In the genomic region with DNA sequence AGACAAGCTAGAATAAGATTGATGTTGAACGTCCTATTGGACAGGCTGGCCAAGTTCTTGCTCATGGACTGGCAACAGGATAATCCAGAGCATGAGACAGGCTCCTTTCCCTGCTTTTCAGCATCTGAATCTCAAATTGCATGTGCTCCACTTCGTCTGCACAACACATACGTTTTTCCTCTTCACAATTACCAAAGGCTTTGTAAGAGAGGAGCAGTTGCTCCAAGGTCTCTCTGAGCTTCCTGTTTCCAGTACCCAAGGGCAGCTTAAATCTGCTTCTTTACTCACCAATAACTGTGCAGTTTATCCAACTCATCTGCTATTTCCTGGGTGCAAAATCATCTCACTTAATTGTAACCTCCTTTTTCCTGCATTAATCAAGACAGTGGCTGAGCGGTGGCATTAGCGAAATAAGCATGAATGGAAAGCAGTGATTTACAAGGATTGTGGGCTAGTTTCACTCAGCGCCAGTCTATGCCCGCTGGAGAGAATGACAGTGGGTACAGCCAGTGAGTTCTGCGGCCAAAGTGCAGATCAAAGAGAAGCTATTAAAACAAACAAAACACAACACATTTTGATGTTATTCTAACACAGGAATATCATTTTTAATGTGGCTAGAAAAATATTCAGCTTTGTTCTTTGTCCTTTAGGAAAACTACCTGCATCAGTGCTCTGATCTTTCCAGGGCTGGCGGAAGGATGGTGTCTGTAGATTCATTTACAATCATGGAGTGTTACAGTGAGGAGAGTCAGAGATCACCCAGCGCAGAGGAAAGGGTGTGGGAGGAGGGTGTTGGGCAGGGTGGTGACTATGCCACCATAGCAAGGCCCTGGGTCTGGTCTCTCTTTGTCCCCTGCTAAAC, we compare ENCODE assay signal across 10 cellular contexts.
DNase-seq lines count a peak whose midpoint lies in the region; FAIRE-seq and TF ChIP-seq lines count a peak whose summit lies in the region.
"Had no signal": no experiment of that assay in that cellular context is flagged by ENCODE, and none has a peak within 500 bp of the region (broad histone marks: within the 10 kb centered on the region; RNA-seq: fewer than 3 reads in every experiment).

No MANE protein-coding gene starts in this region.

- peak; percentile 43 for FAIRE-seq in keratinocyte (lab: Jason Lieb, UNC)
- FAIRE-seq in urothelium cell line (lab: Jason Lieb, UNC): peak; percentile 52

- peak; percentile 70 for DNase-seq in NCI-H510A treated with DMSO at 0.1 percent for 48 hours (lab: John Stamatoyannopoulos, UW)
- DNase-seq in NCI-H510A (lab: John Stamatoyannopoulos, UW): no peak
- peak in 32 of 58 donors; percentile 11 to 83 (median 38) for DNase-seq in anterior cingulate cortex (lab: John Stamatoyannopoulos, UW)
- no peak for DNase-seq in keratinocyte (ENCODE audit: low read depth, low spot score)
- no peak for DNase-seq in urothelium cell line (ENCODE audit: low spot score)
- no peak for DNase-seq in GM10248 (ENCODE audit: extremely low spot score)
- no peak for DNase-seq in endothelial cell (ENCODE audit: low spot score)
- DNase-seq in GM20000 (ENCODE audit: low spot score): no peak
- DNase-seq: foreskin keratinocyte, upper lobe of left lung had no signal

- H3K9me1 ChIP-seq in keratinocyte (ENCODE audit: control insufficient read depth, extremely low read depth, insufficient read depth, low read length): no peaks in the 10 kb centered on the region

- POLR2A ChIA-PET in GM10248 (lab: Yijun Ruan, JAX): no interaction called here

- no peak overlapping the region for H3K4me2 ChIP-seq in keratinocyte (ENCODE audit: control insufficient read depth, extremely low read depth, insufficient read depth, low read depth, low read length)

- dilution Hi-C loops in keratinocyte (cut with MboI; ENCODE audit: extremely low pct_ligation_motif_present, low sequenced_read_pairs): no loop called here

- no peaks in the 10 kb centered on the region for H4K20me1 ChIP-seq in keratinocyte (ENCODE audit: control insufficient read depth, extremely low read depth, insufficient read depth, low read length)

- peaks cover 8% of the 10 kb centered on the region for H3K4me1 ChIP-seq in keratinocyte (ENCODE audit: control insufficient read depth, extremely low read depth, insufficient read depth, low read length)
- H3K4me1 ChIP-seq: foreskin keratinocyte, upper lobe of left lung had no signal

- H3K79me2 ChIP-seq in keratinocyte (ENCODE audit: control insufficient read depth, insufficient read depth, low read length): no peaks in the 10 kb centered on the region

- no peaks in the 10 kb centered on the region for H3K9me3 Mint-ChIP-seq in endothelial cell (ENCODE audit: unreplicated experiment)

- no peaks in the 10 kb centered on the region for H3K36me3 ChIP-seq in keratinocyte (ENCODE audit: control insufficient read depth in 2 of 2, extremely low read depth in 1 of 2, insufficient read depth in 2 of 2, low read length in 2 of 2)
- H3K36me3 ChIP-seq: upper lobe of left lung had no signal

- peaks cover 2% of the 10 kb centered on the region for H3K27me3 Mint-ChIP-seq in endothelial cell (ENCODE audit: unreplicated experiment)

- TF ChIP-seq CTCF in keratinocyte (optimal IDR thresholded peaks at IDR 0.05 in 1 of 3, IDR thresholded peaks at IDR 0.05 in 1 of 3, conservative IDR thresholded peaks at IDR 0.05 in 1 of 3; ENCODE audit: extremely low read depth in 1 of 3, insufficient read depth in 2 of 3, low read length in 3 of 3): no peak
- TF ChIP-seq CTCF in GM10248 (IDR thresholded peaks at IDR 0.05; ENCODE audit: control extremely low read depth, extremely low read depth, low read depth, missing control alignments): no peak
- TF ChIP-seq CTCF in endothelial cell (IDR thresholded peaks at IDR 0.05; ENCODE audit: unreplicated experiment): no peak
- no peak for TF ChIP-seq CTCF in GM20000 (IDR thresholded peaks at IDR 0.05; ENCODE audit: extremely low read depth, missing control alignments)

- H3K27ac ChIP-seq in keratinocyte (ENCODE audit: control insufficient read depth, insufficient read depth, low read length): no peak overlapping the region
- H3K27ac ChIP-seq: foreskin keratinocyte, upper lobe of left lung had no signal

- H3K27ac Mint-ChIP-seq in endothelial cell (ENCODE audit: unreplicated experiment): no peak overlapping the region

- no peaks in the 10 kb centered on the region for H3K36me3 Mint-ChIP-seq in endothelial cell (ENCODE audit: low read depth, unreplicated experiment)

- H3K4me3 Mint-ChIP-seq in endothelial cell (ENCODE audit: unreplicated experiment): no peak overlapping the region

- H3K27me3 ChIP-seq in keratinocyte (ENCODE audit: control insufficient read depth, extremely low read depth, insufficient read depth, low read length): no peaks in the 10 kb centered on the region
- H3K27me3 ChIP-seq: upper lobe of left lung had no signal

- no peaks in the 10 kb centered on the region for H3K9me3 ChIP-seq in keratinocyte (ENCODE audit: control insufficient read depth, low read depth, low read length)
- H3K9me3 ChIP-seq: upper lobe of left lung had no signal

- H2AFZ ChIP-seq in keratinocyte (ENCODE audit: control insufficient read depth, low read length): no peak overlapping the region

- no peak overlapping the region for H3K4me3 ChIP-seq in keratinocyte (ENCODE audit: control insufficient read depth in 2 of 3, extremely low read depth in 1 of 3, insufficient read depth in 2 of 3, low read depth in 1 of 3, low read length in 3 of 3)
- H3K4me3 ChIP-seq: upper lobe of left lung had no signal

- H3K4me1 Mint-ChIP-seq in endothelial cell (ENCODE audit: unreplicated experiment): peaks cover 9% of the 10 kb centered on the region

- no peak overlapping the region for H3K9ac ChIP-seq in keratinocyte (ENCODE audit: control insufficient read depth, extremely low read depth, insufficient read depth, low read length)

- CTCF ChIA-PET in GM10248 (lab: Yijun Ruan, JAX): no interaction called here

Comparison
In these comparisons a context has a peak if more than half of its experiments do, and no peak if none do; other contexts are left out.
1. DNase-seq: peak in NCI-H510A treated with DMSO at 0.1 percent for 48 hours (single experiment) and anterior cingulate cortex (32 of 58); none in NCI-H510A (single experiment), keratinocyte (single experiment), urothelium cell line (single experiment), GM10248 (single experiment), endothelial cell (single experiment) and GM20000 (single experiment).